22 cellular contexts compared by ENCODE assay signal in the genomic region with DNA sequence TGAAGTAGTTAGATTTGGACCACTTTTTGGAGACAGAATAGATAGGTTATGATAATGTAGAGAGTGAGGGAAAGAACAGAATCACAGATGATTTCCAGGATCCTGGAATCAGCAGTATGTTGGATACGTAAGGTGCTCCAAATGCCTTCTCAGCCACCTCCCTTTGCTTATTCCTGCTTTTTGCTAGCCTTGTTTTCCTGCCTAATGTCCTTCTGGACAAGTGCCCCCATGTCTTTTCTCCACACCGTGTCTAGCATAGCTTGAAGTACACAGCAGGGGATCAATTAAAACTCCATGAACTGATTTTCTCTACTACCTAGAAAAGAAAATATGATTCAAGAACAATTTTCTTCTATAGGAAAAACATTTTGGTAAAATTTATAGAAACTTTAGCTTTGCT.
"Had no signal": no experiment of that assay in that cellular context is flagged by ENCODE, and none has a peak within 500 bp of the region (broad histone marks: within the 10 kb centered on the region; RNA-seq: fewer than 3 reads in every experiment).

No MANE protein-coding gene starts in this region.

- DNase-seq: naive thymus-derived CD8-positive, alpha-beta T cell; occipital lobe; ovary; posterior cingulate gyrus; psoas muscle; right cardiac atrium; right lobe of liver; sigmoid colon; small intestine; stimulated activated CD4-positive, alpha-beta T cell treated with anti-CD3 and anti-CD28 coated beads, Interleukin-15, amount 100 ng/mL, for 24 hours; stimulated activated CD4-positive, alpha-beta T cell treated with anti-CD3 and anti-CD28 coated beads, Interleukin-2, amount 100 ng/mL, for 24 hours; stimulated activated CD4-positive, alpha-beta T cell treated with anti-CD3 and anti-CD28 coated beads, Interleukin-2, amount 100 ng/mL, for 48 hours; stimulated activated CD4-positive, alpha-beta T cell treated with anti-CD3 and anti-CD28 coated beads, Interleukin-4, amount 100 ng/mL, for 24 hours; stimulated activated naive B cell treated with anti-CD40 and anti-IgM and Interleukin-4, amounts not matched to agents 10 μg/mL and 1 μg/mL and 100 μg/mL, for 72 hours; stimulated activated naive CD4-positive, alpha-beta T cell treated with Interleukin-2 at 50 U/mL for 16 hours; stomach; thyroid gland; trophoblast cell; upper lobe of left lung; uterus had no signal

- ATAC-seq: naive thymus-derived CD8-positive, alpha-beta T cell; natural killer cell treated with Interleukin-12 subunit alpha and Interleukin-12 subunit beta and Interleukin-15 and Interleukin-18, amount 100 ng/mL, for 72 hours; psoas muscle; right cardiac atrium; right lobe of liver; stimulated activated effector memory CD8-positive, alpha-beta T cell treated with anti-CD3 and anti-CD28 coated beads, Interleukin-12 subunit alpha, Interleukin-12 subunit beta, amount 100 ng/mL, for 72 hours; stimulated activated naive B cell treated with anti-CD40 and anti-IgM and Interleukin-4, amounts not matched to agents 10 μg/mL and 1 μg/mL and 100 μg/mL, for 72 hours had no signal
